27 cellular contexts compared by ENCODE assay signal in the genomic region with DNA sequence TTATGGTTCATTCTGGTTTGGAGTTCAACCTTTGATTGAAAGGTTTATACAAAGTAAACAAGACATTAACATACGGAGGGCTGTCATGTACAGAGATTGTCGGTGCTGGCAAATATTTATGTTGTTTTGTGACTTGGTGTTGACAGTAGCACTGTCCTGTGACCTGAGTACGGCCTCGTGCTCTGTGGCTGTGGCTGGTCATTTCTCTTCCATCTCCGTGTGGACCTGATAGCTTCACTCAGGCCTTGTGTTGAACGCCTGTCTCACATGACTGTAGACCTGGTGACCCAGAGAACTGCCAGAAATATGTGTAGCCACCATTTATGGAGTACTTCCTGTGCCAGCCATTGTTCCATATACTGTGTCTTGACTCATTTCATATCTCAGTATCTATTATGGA.
A peak's percentile ranks its signal among the peaks of the same experiment; 100 is the strongest.
DNase-seq lines count a peak whose midpoint lies in the region; ATAC-seq and TF ChIP-seq lines count a peak whose summit lies in the region.
"Had no signal": no experiment of that assay in that cellular context is flagged by ENCODE, and none has a peak within 500 bp of the region (broad histone marks: within the 10 kb centered on the region; RNA-seq: fewer than 3 reads in every experiment).

No MANE protein-coding gene starts in this region.

- DNase-seq in activated CD8-positive, alpha-beta T cell treated with anti-CD3 and anti-CD28 coated beads for 36 hours = no peak
- no peak for DNase-seq in activated CD8-positive, alpha-beta T cell treated with anti-CD3 and anti-CD28 coated beads, Interleukin-2, amount 10 ng/mL, durations not matched to agents 7 days and 5 days
- DNase-seq in mucosa of descending colon (no peak), vagina (ENCODE audit: extremely low spot score in 2 of 2) (no peak), AG08396 (ENCODE audit: low spot score) (no peak)
- DNase-seq: activated B cell treated with CpG ODN at 0.5 μM for 24 hours; activated T-cell treated with anti-CD3 and anti-CD28 coated beads, Interleukin-2, amount 50 U/mL, for 1 hour; BE2C; Caco-2; central memory CD4-positive, alpha-beta T cell; erythroblast; foreskin melanocyte; hypothalamus; lower lobe of right lung; MM.1S; NCI-H1436 treated with DMSO at 0.1 percent for 48 hours; stimulated activated CD4-positive, alpha-beta T cell treated with anti-CD3 and anti-CD28 coated beads, Interleukin-4, amount 100 ng/mL, for 4 hours; stimulated activated naive CD8-positive, alpha-beta T cell treated with anti-CD3 and anti-CD28 coated beads, Interleukin-15, amount 100 ng/mL, for 72 hours; T1000; trophoblast cell had no signal

- peaks cover 4% of the 10 kb centered on the region for H3K4me1 Mint-ChIP-seq in activated CD8-positive, alpha-beta T cell treated with anti-CD3 and anti-CD28 coated beads for 36 hours (ENCODE audit: low read depth)
- no peaks in the 10 kb centered on the region for H3K4me1 Mint-ChIP-seq in activated CD8-positive, alpha-beta T cell treated with anti-CD3 and anti-CD28 coated beads, Interleukin-2, amount 10 ng/mL, durations not matched to agents 7 days and 5 days (ENCODE audit: low read depth)
- H3K4me1 Mint-ChIP-seq in activated T-helper 17 cell treated with anti-CD3 and anti-CD28 coated beads, Interleukin-2, amount 50 U/mL, for 72 hours = peaks cover 13% of the 10 kb centered on the region
- H3K4me1 Mint-ChIP-seq: activated B cell treated with CpG ODN at 0.5 μM for 24 hours had no signal

- CTCF ChIA-PET in activated CD8-positive, alpha-beta T cell treated with anti-CD3 and anti-CD28 coated beads for 36 hours (lab: Charles Lee) = interaction anchor here (0.8 kb wide), 1 partner anchor 18 kb away, joined by 3 read pairs; no protein-coding TSS in a partner anchor
- CTCF ChIA-PET in activated CD8-positive, alpha-beta T cell treated with anti-CD3 and anti-CD28 coated beads, Interleukin-2, amount 10 ng/mL, durations not matched to agents 7 days and 5 days (lab: Charles Lee) = interaction anchor here (1.3 kb wide), 1 partner anchor 13 kb away, joined by 3 read pairs; no protein-coding TSS in a partner anchor

- POLR2A ChIA-PET in activated CD8-positive, alpha-beta T cell treated with anti-CD3 and anti-CD28 coated beads for 36 hours (lab: Charles Lee) = no interaction called here
- POLR2A ChIA-PET in activated CD8-positive, alpha-beta T cell treated with anti-CD3 and anti-CD28 coated beads, Interleukin-2, amount 10 ng/mL, durations not matched to agents 7 days and 5 days (lab: Charles Lee) = no interaction called here

- no peak overlapping the region for H3K4me3 Mint-ChIP-seq in activated CD8-positive, alpha-beta T cell treated with anti-CD3 and anti-CD28 coated beads for 36 hours
- H3K4me3 Mint-ChIP-seq in activated CD8-positive, alpha-beta T cell treated with anti-CD3 and anti-CD28 coated beads, Interleukin-2, amount 10 ng/mL, durations not matched to agents 7 days and 5 days = no peak overlapping the region
- H3K4me3 Mint-ChIP-seq in activated T-helper 17 cell treated with anti-CD3 and anti-CD28 coated beads, Interleukin-2, amount 50 U/mL, for 72 hours = peak overlapping the region; percentile 53
- H3K4me3 Mint-ChIP-seq: activated B cell treated with CpG ODN at 0.5 μM for 24 hours; stimulated activated naive CD8-positive, alpha-beta T cell treated with anti-CD3 and anti-CD28 coated beads, Interleukin-15, amount 100 ng/mL, for 72 hours had no signal

- H3K27me3 Mint-ChIP-seq in activated CD8-positive, alpha-beta T cell treated with anti-CD3 and anti-CD28 coated beads for 36 hours = no peaks in the 10 kb centered on the region
- no peaks in the 10 kb centered on the region for H3K27me3 Mint-ChIP-seq in activated CD8-positive, alpha-beta T cell treated with anti-CD3 and anti-CD28 coated beads, Interleukin-2, amount 10 ng/mL, durations not matched to agents 7 days and 5 days (ENCODE audit: low read depth)
- H3K27me3 Mint-ChIP-seq in activated T-helper 17 cell treated with anti-CD3 and anti-CD28 coated beads, Interleukin-2, amount 50 U/mL, for 72 hours = no peaks in the 10 kb centered on the region
- H3K27me3 Mint-ChIP-seq: activated B cell treated with CpG ODN at 0.5 μM for 24 hours; stimulated activated naive CD8-positive, alpha-beta T cell treated with anti-CD3 and anti-CD28 coated beads, Interleukin-15, amount 100 ng/mL, for 72 hours had no signal

- no peaks in the 10 kb centered on the region for H3K9me3 ChIP-seq in mucosa of descending colon
- H3K9me3 ChIP-seq in vagina = no peaks in the 10 kb centered on the region
- H3K9me3 ChIP-seq: A549, ascending aorta, BE2C, Caco-2, lower lobe of right lung had no signal

- TF ChIP-seq CTCF in activated CD8-positive, alpha-beta T cell treated with anti-CD3 and anti-CD28 coated beads for 36 hours (IDR thresholded peaks at IDR 0.05) = no peak
- TF ChIP-seq CTCF in mucosa of descending colon (IDR thresholded peaks at IDR 0.05) = no peak
- no peak for TF ChIP-seq CTCF in vagina (IDR thresholded peaks at IDR 0.05)

- H3K9me3 Mint-ChIP-seq in activated CD8-positive, alpha-beta T cell treated with anti-CD3 and anti-CD28 coated beads for 36 hours = no peaks in the 10 kb centered on the region
- no peaks in the 10 kb centered on the region for H3K9me3 Mint-ChIP-seq in activated CD8-positive, alpha-beta T cell treated with anti-CD3 and anti-CD28 coated beads, Interleukin-2, amount 10 ng/mL, durations not matched to agents 7 days and 5 days (ENCODE audit: insufficient read depth)
- no peaks in the 10 kb centered on the region for H3K9me3 Mint-ChIP-seq in activated T-helper 17 cell treated with anti-CD3 and anti-CD28 coated beads, Interleukin-2, amount 50 U/mL, for 72 hours
- H3K9me3 Mint-ChIP-seq: activated B cell treated with CpG ODN at 0.5 μM for 24 hours; activated naive CD4-positive, alpha-beta T cell treated with anti-CD3 and anti-CD28 coated beads, Interleukin-2, amount 50 U/mL, for 72 hours; stimulated activated naive CD8-positive, alpha-beta T cell treated with anti-CD3 and anti-CD28 coated beads, Interleukin-15, amount 100 ng/mL, for 72 hours had no signal

- ATAC-seq in activated CD8-positive, alpha-beta T cell treated with anti-CD3 and anti-CD28 coated beads for 36 hours = no peak
- ATAC-seq in activated CD8-positive, alpha-beta T cell treated with anti-CD3 and anti-CD28 coated beads, Interleukin-2, amount 10 ng/mL, durations not matched to agents 7 days and 5 days = no peak
- no peak for ATAC-seq in activated T-helper 17 cell treated with anti-CD3 and anti-CD28 coated beads, Interleukin-2, amount 50 U/mL, for 72 hours (replicated peaks)
- peak; percentile 52 for ATAC-seq in mucosa of descending colon
- ATAC-seq in GM19452 (IDR thresholded peaks at IDR 0.05; ENCODE audit: unreplicated experiment) = no peak
- ATAC-seq in HG02798 (IDR thresholded peaks at IDR 0.05; ENCODE audit: poor library complexity, unreplicated experiment) = no peak
- ATAC-seq: A549, lower lobe of right lung, Right ventricle myocardium inferior had no signal

- intact Hi-C loops in activated CD8-positive, alpha-beta T cell treated with anti-CD3 and anti-CD28 coated beads for 36 hours (cut with micrococcal nuclease) = no loop called here
- intact Hi-C loops in mucosa of descending colon (cut with DNase I, micrococcal nuclease) (no loop called here), vagina (cut with DNase I) (no loop called here)

- H3K27ac ChIP-seq in vagina = peak overlapping the region; percentile 22
- H3K27ac ChIP-seq: A549, ascending aorta, lower lobe of right lung had no signal

- H3K36me3 ChIP-seq in mucosa of descending colon (ENCODE audit: low read depth) = no peaks in the 10 kb centered on the region
- no peaks in the 10 kb centered on the region for H3K36me3 ChIP-seq in vagina
- H3K36me3 ChIP-seq: ascending aorta, BE2C, lower lobe of right lung had no signal

- peak overlapping the region; percentile 32 for H3K27ac Mint-ChIP-seq in activated CD8-positive, alpha-beta T cell treated with anti-CD3 and anti-CD28 coated beads for 36 hours
- H3K27ac Mint-ChIP-seq in activated CD8-positive, alpha-beta T cell treated with anti-CD3 and anti-CD28 coated beads, Interleukin-2, amount 10 ng/mL, durations not matched to agents 7 days and 5 days = no peak overlapping the region
- H3K27ac Mint-ChIP-seq in activated T-helper 17 cell treated with anti-CD3 and anti-CD28 coated beads, Interleukin-2, amount 50 U/mL, for 72 hours = peak overlapping the region; percentile 89
- H3K27ac Mint-ChIP-seq: activated B cell treated with CpG ODN at 0.5 μM for 24 hours; stimulated activated naive CD8-positive, alpha-beta T cell treated with anti-CD3 and anti-CD28 coated beads, Interleukin-15, amount 100 ng/mL, for 72 hours had no signal

- TF ChIP-seq POLR2A in vagina (IDR thresholded peaks at IDR 0.05) = no peak

- no peaks in the 10 kb centered on the region for H3K27me3 ChIP-seq in vagina
- H3K27me3 ChIP-seq: ascending aorta, BE2C had no signal

- H3K4me3 ChIP-seq in mucosa of descending colon (no peak overlapping the region), vagina (no peak overlapping the region)
- H3K4me3 ChIP-seq: A549, ascending aorta, lower lobe of right lung had no signal

- H3K36me3 Mint-ChIP-seq in activated CD8-positive, alpha-beta T cell treated with anti-CD3 and anti-CD28 coated beads for 36 hours (ENCODE audit: low read depth) = no peaks in the 10 kb centered on the region
- no peaks in the 10 kb centered on the region for H3K36me3 Mint-ChIP-seq in activated CD8-positive, alpha-beta T cell treated with anti-CD3 and anti-CD28 coated beads, Interleukin-2, amount 10 ng/mL, durations not matched to agents 7 days and 5 days (ENCODE audit: low read depth)
- H3K36me3 Mint-ChIP-seq in activated T-helper 17 cell treated with anti-CD3 and anti-CD28 coated beads, Interleukin-2, amount 50 U/mL, for 72 hours (ENCODE audit: low read depth) = no peaks in the 10 kb centered on the region
- H3K36me3 Mint-ChIP-seq: activated naive CD4-positive, alpha-beta T cell treated with anti-CD3 and anti-CD28 coated beads, Interleukin-2, amount 50 U/mL, for 72 hours had no signal

- peaks cover 8% of the 10 kb centered on the region for H3K4me1 ChIP-seq in mucosa of descending colon (ENCODE audit: low read depth)
- peaks cover 4% of the 10 kb centered on the region for H3K4me1 ChIP-seq in vagina
- H3K4me1 ChIP-seq: ascending aorta, BE2C, lower lobe of right lung had no signal
